Comparison of ENCODE assay signal across 28 cellular contexts in the genomic region with DNA sequence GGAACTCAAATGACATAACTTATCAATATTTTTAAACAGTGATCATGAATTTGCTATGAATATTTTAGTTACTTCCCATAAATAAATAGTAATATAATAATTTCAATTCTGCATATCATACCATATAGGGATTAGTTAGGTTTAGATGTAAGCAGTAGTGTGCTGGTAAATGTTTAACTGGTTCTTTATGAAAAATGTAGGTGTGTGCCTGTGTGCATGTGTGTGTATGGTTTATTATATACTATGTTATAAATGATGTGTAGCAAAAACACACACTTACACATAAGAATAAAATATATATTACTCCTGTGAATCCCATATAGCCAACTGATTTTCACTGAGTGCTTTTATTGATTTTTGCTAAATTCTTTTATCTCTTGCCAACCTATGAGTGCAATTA.
"Had no signal": no experiment of that assay in that cellular context is flagged by ENCODE, and none has a peak within 500 bp of the region (broad histone marks: within the 10 kb centered on the region; RNA-seq: fewer than 3 reads in every experiment).

No MANE protein-coding gene starts in this region.

- H3K27ac ChIP-seq: neural progenitor cell, ovary, parathyroid adenoma, psoas muscle, right lobe of liver, sigmoid colon, spleen, suprapubic skin, testis, tibial artery, transverse colon, upper lobe of right lung, uterus had no signal

- ATAC-seq: natural killer cell; psoas muscle; right cardiac atrium; right lobe of liver; stimulated activated memory B cell treated with anti-CD40 and anti-IgM and Interleukin-4, amounts not matched to agents 10 μg/mL and 1 μg/mL and 100 μg/mL, for 72 hours; stimulated activated naive CD8-positive, alpha-beta T cell treated with anti-CD3 and anti-CD28 coated beads, Interleukin-15, amount 100 ng/mL, for 72 hours; stimulated activated naive CD8-positive, alpha-beta T cell treated with anti-CD3 and anti-CD28 coated beads, Interleukin-15, Interleukin-2, amounts not matched to agents 100 U/mL and 50 U/mL, for 24 hours; upper lobe of right lung had no signal

- H3K36me3 ChIP-seq: neural progenitor cell, ovary, right lobe of liver, sigmoid colon, spleen, suprapubic skin, tibial artery, transverse colon, upper lobe of right lung, uterus had no signal

- H3K9me3 ChIP-seq: ovary, psoas muscle, right lobe of liver, sigmoid colon, spleen, suprapubic skin, testis, tibial artery, transverse colon, upper lobe of right lung, uterus had no signal

- H3K4me3 ChIP-seq: neural progenitor cell, ovary, psoas muscle, right lobe of liver, sigmoid colon, smooth muscle cell, spleen, suprapubic skin, testis, tibial artery, transverse colon, upper lobe of right lung, uterus had no signal

- H3K79me2 ChIP-seq: parathyroid adenoma had no signal

- H3K27me3 ChIP-seq: neural progenitor cell, ovary, right lobe of liver, sigmoid colon, spleen, suprapubic skin, testis, tibial artery, transverse colon, upper lobe of right lung, uterus had no signal

- H2AFZ ChIP-seq: neural progenitor cell, parathyroid adenoma had no signal

- H3K4me2 ChIP-seq: neural progenitor cell, smooth muscle cell had no signal

- DNase-seq: natural killer cell; occipital lobe; ovary; posterior cingulate gyrus; psoas muscle; right cardiac atrium; right lobe of liver; sigmoid colon; spleen; stimulated activated CD4-positive, alpha-beta T cell treated with anti-CD3 and anti-CD28 coated beads, Interleukin-12 subunit alpha, Interleukin-12 subunit beta, amount 100 ng/mL, for 4 hours; stimulated activated CD4-positive, alpha-beta T cell treated with anti-CD3 and anti-CD28 coated beads, Interleukin-1b, Interleukin-23, amount 100 ng/mL, for 48 hours; stimulated activated CD4-positive, alpha-beta T cell treated with anti-CD3 and anti-CD28 coated beads, Interleukin-4, amount 100 ng/mL, for 1 hour; stimulated activated CD4-positive, alpha-beta T cell treated with anti-CD3 and anti-CD28 coated beads, Interleukin-4, amount 100 ng/mL, for 4 hours; stimulated activated CD8-positive, alpha-beta memory T cell treated with anti-CD3 and anti-CD28 coated beads, Interleukin-4, amount 100 ng/mL, for 48 hours; stimulated activated naive CD4-positive, alpha-beta T cell; stimulated activated naive CD8-positive, alpha-beta T cell treated with anti-CD3 and anti-CD28 coated beads, Interleukin-15, amount 100 ng/mL, for 72 hours; stimulated activated naive CD8-positive, alpha-beta T cell treated with anti-CD3 and anti-CD28 coated beads, Interleukin-15, Interleukin-2, amounts not matched to agents 100 U/mL and 50 U/mL, for 24 hours; substantia nigra; testis; tibial artery; transverse colon; upper lobe of right lung; uterus had no signal

- H3K4me1 ChIP-seq: neural progenitor cell, parathyroid adenoma, psoas muscle, right lobe of liver, upper lobe of right lung, uterus had no signal
